ENCODE assay signal across 1 cellular context in the genomic region with DNA sequence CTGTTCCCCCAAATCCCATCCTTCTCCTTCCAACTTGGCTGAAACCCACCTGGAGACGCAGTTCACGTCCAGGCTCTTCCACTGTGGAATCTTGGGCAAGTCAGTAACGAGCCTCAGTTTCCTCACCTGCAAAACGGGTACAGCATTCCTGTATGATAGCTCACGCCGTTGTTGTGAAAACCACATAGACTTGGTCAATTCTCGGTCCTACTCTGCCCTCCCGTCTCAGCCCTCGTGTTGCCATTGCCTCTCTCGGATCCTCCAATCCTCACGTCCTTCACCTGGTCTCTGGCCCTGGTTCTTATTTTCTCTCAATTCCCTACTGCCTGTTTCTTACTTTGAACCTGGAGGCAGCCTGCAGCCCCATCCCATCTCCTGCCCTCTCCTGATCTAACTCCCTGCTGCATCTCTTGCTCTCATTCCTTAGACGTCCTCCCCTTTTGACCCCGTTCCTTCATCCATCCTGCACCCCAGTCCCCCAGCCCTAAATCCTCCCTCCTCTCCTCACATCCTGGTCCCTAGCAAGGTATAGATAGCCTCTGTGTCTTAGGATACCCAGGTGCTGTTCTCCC.
A peak's percentile ranks its signal among the peaks of the same experiment; 100 is the strongest.
TF ChIP-seq lines count a peak whose summit lies in the region.

No MANE protein-coding gene starts in this region.

TF ChIP-seq in K562, 482 proteins besides CTCF, POLR2A, EP300 and RAD21 (continued from another document and continues in another):
- TF ChIP-seq, protein P1, sequence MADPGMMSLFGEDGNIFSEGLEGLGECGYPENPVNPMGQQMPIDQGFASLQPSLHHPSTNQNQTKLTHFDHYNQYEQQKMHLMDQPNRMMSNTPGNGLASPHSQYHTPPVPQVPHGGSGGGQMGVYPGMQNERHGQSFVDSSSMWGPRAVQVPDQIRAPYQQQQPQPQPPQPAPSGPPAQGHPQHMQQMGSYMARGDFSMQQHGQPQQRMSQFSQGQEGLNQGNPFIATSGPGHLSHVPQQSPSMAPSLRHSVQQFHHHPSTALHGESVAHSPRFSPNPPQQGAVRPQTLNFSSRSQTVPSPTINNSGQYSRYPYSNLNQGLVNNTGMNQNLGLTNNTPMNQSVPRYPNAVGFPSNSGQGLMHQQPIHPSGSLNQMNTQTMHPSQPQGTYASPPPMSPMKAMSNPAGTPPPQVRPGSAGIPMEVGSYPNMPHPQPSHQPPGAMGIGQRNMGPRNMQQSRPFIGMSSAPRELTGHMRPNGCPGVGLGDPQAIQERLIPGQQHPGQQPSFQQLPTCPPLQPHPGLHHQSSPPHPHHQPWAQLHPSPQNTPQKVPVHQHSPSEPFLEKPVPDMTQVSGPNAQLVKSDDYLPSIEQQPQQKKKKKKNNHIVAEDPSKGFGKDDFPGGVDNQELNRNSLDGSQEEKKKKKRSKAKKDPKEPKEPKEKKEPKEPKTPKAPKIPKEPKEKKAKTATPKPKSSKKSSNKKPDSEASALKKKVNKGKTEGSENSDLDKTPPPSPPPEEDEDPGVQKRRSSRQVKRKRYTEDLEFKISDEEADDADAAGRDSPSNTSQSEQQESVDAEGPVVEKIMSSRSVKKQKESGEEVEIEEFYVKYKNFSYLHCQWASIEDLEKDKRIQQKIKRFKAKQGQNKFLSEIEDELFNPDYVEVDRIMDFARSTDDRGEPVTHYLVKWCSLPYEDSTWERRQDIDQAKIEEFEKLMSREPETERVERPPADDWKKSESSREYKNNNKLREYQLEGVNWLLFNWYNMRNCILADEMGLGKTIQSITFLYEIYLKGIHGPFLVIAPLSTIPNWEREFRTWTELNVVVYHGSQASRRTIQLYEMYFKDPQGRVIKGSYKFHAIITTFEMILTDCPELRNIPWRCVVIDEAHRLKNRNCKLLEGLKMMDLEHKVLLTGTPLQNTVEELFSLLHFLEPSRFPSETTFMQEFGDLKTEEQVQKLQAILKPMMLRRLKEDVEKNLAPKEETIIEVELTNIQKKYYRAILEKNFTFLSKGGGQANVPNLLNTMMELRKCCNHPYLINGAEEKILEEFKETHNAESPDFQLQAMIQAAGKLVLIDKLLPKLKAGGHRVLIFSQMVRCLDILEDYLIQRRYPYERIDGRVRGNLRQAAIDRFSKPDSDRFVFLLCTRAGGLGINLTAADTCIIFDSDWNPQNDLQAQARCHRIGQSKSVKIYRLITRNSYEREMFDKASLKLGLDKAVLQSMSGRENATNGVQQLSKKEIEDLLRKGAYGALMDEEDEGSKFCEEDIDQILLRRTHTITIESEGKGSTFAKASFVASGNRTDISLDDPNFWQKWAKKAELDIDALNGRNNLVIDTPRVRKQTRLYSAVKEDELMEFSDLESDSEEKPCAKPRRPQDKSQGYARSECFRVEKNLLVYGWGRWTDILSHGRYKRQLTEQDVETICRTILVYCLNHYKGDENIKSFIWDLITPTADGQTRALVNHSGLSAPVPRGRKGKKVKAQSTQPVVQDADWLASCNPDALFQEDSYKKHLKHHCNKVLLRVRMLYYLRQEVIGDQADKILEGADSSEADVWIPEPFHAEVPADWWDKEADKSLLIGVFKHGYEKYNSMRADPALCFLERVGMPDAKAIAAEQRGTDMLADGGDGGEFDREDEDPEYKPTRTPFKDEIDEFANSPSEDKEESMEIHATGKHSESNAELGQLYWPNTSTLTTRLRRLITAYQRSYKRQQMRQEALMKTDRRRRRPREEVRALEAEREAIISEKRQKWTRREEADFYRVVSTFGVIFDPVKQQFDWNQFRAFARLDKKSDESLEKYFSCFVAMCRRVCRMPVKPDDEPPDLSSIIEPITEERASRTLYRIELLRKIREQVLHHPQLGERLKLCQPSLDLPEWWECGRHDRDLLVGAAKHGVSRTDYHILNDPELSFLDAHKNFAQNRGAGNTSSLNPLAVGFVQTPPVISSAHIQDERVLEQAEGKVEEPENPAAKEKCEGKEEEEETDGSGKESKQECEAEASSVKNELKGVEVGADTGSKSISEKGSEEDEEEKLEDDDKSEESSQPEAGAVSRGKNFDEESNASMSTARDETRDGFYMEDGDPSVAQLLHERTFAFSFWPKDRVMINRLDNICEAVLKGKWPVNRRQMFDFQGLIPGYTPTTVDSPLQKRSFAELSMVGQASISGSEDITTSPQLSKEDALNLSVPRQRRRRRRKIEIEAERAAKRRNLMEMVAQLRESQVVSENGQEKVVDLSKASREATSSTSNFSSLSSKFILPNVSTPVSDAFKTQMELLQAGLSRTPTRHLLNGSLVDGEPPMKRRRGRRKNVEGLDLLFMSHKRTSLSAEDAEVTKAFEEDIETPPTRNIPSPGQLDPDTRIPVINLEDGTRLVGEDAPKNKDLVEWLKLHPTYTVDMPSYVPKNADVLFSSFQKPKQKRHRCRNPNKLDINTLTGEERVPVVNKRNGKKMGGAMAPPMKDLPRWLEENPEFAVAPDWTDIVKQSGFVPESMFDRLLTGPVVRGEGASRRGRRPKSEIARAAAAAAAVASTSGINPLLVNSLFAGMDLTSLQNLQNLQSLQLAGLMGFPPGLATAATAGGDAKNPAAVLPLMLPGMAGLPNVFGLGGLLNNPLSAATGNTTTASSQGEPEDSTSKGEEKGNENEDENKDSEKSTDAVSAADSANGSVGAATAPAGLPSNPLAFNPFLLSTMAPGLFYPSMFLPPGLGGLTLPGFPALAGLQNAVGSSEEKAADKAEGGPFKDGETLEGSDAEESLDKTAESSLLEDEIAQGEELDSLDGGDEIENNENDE (IDR thresholded peaks at IDR 0.05; ENCODE audit: low read depth, low read length): no peak
- peak; percentile 96 for TF ChIP-seq BCOR (IDR thresholded peaks at IDR 0.05)
- TF ChIP-seq MECOM (CRISPR knock-in tag; IDR thresholded peaks at IDR 0.05): no peak
- TF ChIP-seq, protein P2, sequence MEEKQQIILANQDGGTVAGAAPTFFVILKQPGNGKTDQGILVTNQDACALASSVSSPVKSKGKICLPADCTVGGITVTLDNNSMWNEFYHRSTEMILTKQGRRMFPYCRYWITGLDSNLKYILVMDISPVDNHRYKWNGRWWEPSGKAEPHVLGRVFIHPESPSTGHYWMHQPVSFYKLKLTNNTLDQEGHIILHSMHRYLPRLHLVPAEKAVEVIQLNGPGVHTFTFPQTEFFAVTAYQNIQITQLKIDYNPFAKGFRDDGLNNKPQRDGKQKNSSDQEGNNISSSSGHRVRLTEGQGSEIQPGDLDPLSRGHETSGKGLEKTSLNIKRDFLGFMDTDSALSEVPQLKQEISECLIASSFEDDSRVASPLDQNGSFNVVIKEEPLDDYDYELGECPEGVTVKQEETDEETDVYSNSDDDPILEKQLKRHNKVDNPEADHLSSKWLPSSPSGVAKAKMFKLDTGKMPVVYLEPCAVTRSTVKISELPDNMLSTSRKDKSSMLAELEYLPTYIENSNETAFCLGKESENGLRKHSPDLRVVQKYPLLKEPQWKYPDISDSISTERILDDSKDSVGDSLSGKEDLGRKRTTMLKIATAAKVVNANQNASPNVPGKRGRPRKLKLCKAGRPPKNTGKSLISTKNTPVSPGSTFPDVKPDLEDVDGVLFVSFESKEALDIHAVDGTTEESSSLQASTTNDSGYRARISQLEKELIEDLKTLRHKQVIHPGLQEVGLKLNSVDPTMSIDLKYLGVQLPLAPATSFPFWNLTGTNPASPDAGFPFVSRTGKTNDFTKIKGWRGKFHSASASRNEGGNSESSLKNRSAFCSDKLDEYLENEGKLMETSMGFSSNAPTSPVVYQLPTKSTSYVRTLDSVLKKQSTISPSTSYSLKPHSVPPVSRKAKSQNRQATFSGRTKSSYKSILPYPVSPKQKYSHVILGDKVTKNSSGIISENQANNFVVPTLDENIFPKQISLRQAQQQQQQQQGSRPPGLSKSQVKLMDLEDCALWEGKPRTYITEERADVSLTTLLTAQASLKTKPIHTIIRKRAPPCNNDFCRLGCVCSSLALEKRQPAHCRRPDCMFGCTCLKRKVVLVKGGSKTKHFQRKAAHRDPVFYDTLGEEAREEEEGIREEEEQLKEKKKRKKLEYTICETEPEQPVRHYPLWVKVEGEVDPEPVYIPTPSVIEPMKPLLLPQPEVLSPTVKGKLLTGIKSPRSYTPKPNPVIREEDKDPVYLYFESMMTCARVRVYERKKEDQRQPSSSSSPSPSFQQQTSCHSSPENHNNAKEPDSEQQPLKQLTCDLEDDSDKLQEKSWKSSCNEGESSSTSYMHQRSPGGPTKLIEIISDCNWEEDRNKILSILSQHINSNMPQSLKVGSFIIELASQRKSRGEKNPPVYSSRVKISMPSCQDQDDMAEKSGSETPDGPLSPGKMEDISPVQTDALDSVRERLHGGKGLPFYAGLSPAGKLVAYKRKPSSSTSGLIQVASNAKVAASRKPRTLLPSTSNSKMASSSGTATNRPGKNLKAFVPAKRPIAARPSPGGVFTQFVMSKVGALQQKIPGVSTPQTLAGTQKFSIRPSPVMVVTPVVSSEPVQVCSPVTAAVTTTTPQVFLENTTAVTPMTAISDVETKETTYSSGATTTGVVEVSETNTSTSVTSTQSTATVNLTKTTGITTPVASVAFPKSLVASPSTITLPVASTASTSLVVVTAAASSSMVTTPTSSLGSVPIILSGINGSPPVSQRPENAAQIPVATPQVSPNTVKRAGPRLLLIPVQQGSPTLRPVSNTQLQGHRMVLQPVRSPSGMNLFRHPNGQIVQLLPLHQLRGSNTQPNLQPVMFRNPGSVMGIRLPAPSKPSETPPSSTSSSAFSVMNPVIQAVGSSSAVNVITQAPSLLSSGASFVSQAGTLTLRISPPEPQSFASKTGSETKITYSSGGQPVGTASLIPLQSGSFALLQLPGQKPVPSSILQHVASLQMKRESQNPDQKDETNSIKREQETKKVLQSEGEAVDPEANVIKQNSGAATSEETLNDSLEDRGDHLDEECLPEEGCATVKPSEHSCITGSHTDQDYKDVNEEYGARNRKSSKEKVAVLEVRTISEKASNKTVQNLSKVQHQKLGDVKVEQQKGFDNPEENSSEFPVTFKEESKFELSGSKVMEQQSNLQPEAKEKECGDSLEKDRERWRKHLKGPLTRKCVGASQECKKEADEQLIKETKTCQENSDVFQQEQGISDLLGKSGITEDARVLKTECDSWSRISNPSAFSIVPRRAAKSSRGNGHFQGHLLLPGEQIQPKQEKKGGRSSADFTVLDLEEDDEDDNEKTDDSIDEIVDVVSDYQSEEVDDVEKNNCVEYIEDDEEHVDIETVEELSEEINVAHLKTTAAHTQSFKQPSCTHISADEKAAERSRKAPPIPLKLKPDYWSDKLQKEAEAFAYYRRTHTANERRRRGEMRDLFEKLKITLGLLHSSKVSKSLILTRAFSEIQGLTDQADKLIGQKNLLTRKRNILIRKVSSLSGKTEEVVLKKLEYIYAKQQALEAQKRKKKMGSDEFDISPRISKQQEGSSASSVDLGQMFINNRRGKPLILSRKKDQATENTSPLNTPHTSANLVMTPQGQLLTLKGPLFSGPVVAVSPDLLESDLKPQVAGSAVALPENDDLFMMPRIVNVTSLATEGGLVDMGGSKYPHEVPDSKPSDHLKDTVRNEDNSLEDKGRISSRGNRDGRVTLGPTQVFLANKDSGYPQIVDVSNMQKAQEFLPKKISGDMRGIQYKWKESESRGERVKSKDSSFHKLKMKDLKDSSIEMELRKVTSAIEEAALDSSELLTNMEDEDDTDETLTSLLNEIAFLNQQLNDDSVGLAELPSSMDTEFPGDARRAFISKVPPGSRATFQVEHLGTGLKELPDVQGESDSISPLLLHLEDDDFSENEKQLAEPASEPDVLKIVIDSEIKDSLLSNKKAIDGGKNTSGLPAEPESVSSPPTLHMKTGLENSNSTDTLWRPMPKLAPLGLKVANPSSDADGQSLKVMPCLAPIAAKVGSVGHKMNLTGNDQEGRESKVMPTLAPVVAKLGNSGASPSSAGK (IDR thresholded peaks at IDR 0.05): no peak
- no peak for TF ChIP-seq RFX5 (IDR thresholded peaks at IDR 0.05; ENCODE audit: low read depth, low read length)
- no peak for TF ChIP-seq ZNF586 (CRISPR knock-in tag; conservative IDR thresholded peaks at IDR 0.05)
- no peak for TF ChIP-seq HDAC8 (tag; IDR thresholded peaks at IDR 0.05)
- TF ChIP-seq, protein P3, sequence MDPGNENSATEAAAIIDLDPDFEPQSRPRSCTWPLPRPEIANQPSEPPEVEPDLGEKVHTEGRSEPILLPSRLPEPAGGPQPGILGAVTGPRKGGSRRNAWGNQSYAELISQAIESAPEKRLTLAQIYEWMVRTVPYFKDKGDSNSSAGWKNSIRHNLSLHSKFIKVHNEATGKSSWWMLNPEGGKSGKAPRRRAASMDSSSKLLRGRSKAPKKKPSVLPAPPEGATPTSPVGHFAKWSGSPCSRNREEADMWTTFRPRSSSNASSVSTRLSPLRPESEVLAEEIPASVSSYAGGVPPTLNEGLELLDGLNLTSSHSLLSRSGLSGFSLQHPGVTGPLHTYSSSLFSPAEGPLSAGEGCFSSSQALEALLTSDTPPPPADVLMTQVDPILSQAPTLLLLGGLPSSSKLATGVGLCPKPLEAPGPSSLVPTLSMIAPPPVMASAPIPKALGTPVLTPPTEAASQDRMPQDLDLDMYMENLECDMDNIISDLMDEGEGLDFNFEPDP (CRISPR knock-in tag; IDR thresholded peaks at IDR 0.05): no peak
- TF ChIP-seq GTF2A2 (tag; IDR thresholded peaks at IDR 0.05): no peak
- TF ChIP-seq RBM22 (IDR thresholded peaks at IDR 0.05; ENCODE audit: low read depth, low read length, poor library complexity, severe bottlenecking): no peak
- no peak for TF ChIP-seq SAFB (IDR thresholded peaks at IDR 0.05; ENCODE audit: borderline replicate concordance, low read depth, low read length)
- TF ChIP-seq ZBTB26 (CRISPR knock-in tag; IDR thresholded peaks at IDR 0.05): peak; percentile 85; the same call in 1 of the 2 replicates
- no peak for TF ChIP-seq ZNF57 (CRISPR knock-in tag; IDR thresholded peaks at IDR 0.05)
- TF ChIP-seq BDP1 (IDR thresholded peaks at IDR 0.05; ENCODE audit: insufficient read depth, insufficient read length): no peak
- TF ChIP-seq, protein P4, sequence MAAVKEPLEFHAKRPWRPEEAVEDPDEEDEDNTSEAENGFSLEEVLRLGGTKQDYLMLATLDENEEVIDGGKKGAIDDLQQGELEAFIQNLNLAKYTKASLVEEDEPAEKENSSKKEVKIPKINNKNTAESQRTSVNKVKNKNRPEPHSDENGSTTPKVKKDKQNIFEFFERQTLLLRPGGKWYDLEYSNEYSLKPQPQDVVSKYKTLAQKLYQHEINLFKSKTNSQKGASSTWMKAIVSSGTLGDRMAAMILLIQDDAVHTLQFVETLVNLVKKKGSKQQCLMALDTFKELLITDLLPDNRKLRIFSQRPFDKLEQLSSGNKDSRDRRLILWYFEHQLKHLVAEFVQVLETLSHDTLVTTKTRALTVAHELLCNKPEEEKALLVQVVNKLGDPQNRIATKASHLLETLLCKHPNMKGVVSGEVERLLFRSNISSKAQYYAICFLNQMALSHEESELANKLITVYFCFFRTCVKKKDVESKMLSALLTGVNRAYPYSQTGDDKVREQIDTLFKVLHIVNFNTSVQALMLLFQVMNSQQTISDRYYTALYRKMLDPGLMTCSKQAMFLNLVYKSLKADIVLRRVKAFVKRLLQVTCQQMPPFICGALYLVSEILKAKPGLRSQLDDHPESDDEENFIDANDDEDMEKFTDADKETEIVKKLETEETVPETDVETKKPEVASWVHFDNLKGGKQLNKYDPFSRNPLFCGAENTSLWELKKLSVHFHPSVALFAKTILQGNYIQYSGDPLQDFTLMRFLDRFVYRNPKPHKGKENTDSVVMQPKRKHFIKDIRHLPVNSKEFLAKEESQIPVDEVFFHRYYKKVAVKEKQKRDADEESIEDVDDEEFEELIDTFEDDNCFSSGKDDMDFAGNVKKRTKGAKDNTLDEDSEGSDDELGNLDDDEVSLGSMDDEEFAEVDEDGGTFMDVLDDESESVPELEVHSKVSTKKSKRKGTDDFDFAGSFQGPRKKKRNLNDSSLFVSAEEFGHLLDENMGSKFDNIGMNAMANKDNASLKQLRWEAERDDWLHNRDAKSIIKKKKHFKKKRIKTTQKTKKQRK (IDR thresholded peaks at IDR 0.05; ENCODE audit: borderline replicate concordance, low read depth, low read length): no peak
- no peak for TF ChIP-seq RFX7 (CRISPR knock-in tag; IDR thresholded peaks at IDR 0.05)
- TF ChIP-seq PHF20 (IDR thresholded peaks at IDR 0.05; ENCODE audit: partially characterized antibody): peak; percentile 45
- peak; percentile 94 for TF ChIP-seq RBM25 (IDR thresholded peaks at IDR 0.05; ENCODE audit: low read depth, low read length, severe bottlenecking)
